ENCODE assay signal across 8 cellular contexts in genomic region chr4:125518281-125518680, GRCh38.
"Had no signal": no experiment of that assay in that cellular context is flagged by ENCODE, and none has a peak within 500 bp of the region (broad histone marks: within the 10 kb centered on the region; RNA-seq: fewer than 3 reads in every experiment).

No MANE protein-coding gene starts in this region.

- H3K27ac Mint-ChIP-seq: HFFc6 had no signal

- H3K9me3 ChIP-seq: HAP-1 had no signal

- H3K36me3 ChIP-seq: HAP-1 had no signal

- H3K4me3 Mint-ChIP-seq: HFFc6 had no signal

- H3K9me3 Mint-ChIP-seq: HFFc6 had no signal

- ATAC-seq: HCT116, K562 had no signal

- H3K4me3 ChIP-seq: HAP-1, K562 had no signal

- DNase-seq: GOT3, H7, HFFc6, IMR-90, KG1 had no signal
